10 cellular contexts compared by ENCODE assay signal in genomic region chr3:184636774-184637316, GRCh38.
DNase-seq lines count a peak whose midpoint lies in the region; ATAC-seq and TF ChIP-seq lines count a peak whose summit lies in the region.
"Had no signal": no experiment of that assay in that cellular context is flagged by ENCODE, and none has a peak within 500 bp of the region (broad histone marks: within the 10 kb centered on the region; RNA-seq: fewer than 3 reads in every experiment).

No MANE protein-coding gene starts in this region.

- H3K4me3 ChIP-seq in fibroblast of villous mesenchyme (ENCODE audit: low read depth, low read length): no peak overlapping the region
- H3K4me3 ChIP-seq in esophagus squamous epithelium: no peak overlapping the region
- H3K4me3 ChIP-seq: psoas muscle had no signal

- peaks cover 4% of the 10 kb centered on the region for H3K4me1 Mint-ChIP-seq in activated CD4-positive, alpha-beta memory T cell treated with anti-CD3 and anti-CD28 coated beads, Interleukin-2, amount 10 ng/mL, durations not matched to agents 7 days and 5 days

- H3K4me3 Mint-ChIP-seq in activated CD4-positive, alpha-beta memory T cell treated with anti-CD3 and anti-CD28 coated beads, Interleukin-2, amount 10 ng/mL, durations not matched to agents 7 days and 5 days: no peak overlapping the region

- no peaks in the 10 kb centered on the region for H3K9me3 ChIP-seq in esophagus squamous epithelium
- H3K9me3 ChIP-seq: psoas muscle had no signal

- TF ChIP-seq POLR2A in esophagus squamous epithelium (IDR thresholded peaks at IDR 0.05): no peak

- POLR2A ChIA-PET in activated CD4-positive, alpha-beta memory T cell treated with anti-CD3 and anti-CD28 coated beads, Interleukin-2, amount 10 ng/mL, durations not matched to agents 7 days and 5 days (lab: Charles Lee): interaction anchor here (0.9 kb wide), 1 partner anchor 76 kb away, joined by 3 read pairs; no protein-coding TSS in a partner anchor

- peaks cover 6 to 20% (median 7%) of the 10 kb centered on the region in 3 donors for H3K4me1 ChIP-seq in esophagus squamous epithelium
- H3K4me1 ChIP-seq: psoas muscle had no signal

- peak; percentile 51 to 71 for DNase-seq in NOMO-1 (lab: John Stamatoyannopoulos, UW; ENCODE audit: unreplicated experiment in 2 of 2)
- no peak for DNase-seq in NOMO-1 treated with dmso at 0.1 percent for 144 hours (lab: John Stamatoyannopoulos, UW; ENCODE audit: unreplicated experiment)
- DNase-seq in activated CD4-positive, alpha-beta memory T cell treated with anti-CD3 and anti-CD28 coated beads, Interleukin-2, amount 10 ng/mL, durations not matched to agents 7 days and 5 days: peak; percentile 43
- DNase-seq in fibroblast of villous mesenchyme (ENCODE audit: low read depth): peak; percentile 83
- DNase-seq in stimulated activated naive CD8-positive, alpha-beta T cell treated with anti-CD3 and anti-CD28 coated beads, Interleukin-15, Interleukin-2, amounts not matched to agents 100 U/mL and 50 U/mL, for 24 hours: peak; percentile 64
- DNase-seq in esophagus squamous epithelium (lab: John Stamatoyannopoulos, UW): no peak
- no peak for DNase-seq in C1 segment of cervical spinal cord (lab: John Stamatoyannopoulos, UW)

- TF ChIP-seq CTCF in fibroblast of villous mesenchyme (IDR thresholded peaks at IDR 0.05; ENCODE audit: insufficient read depth, low read depth, low read length) (no peak), esophagus squamous epithelium (IDR thresholded peaks at IDR 0.05) (no peak)

- no peaks in the 10 kb centered on the region for H3K27me3 ChIP-seq in esophagus squamous epithelium

- peak; percentile 85 for ATAC-seq in stimulated activated naive CD8-positive, alpha-beta T cell treated with anti-CD3 and anti-CD28 coated beads, Interleukin-15, Interleukin-2, amounts not matched to agents 100 U/mL and 50 U/mL, for 24 hours
- no peak for ATAC-seq in GM21367 (IDR thresholded peaks at IDR 0.05; ENCODE audit: unreplicated experiment)
- ATAC-seq: psoas muscle had no signal

- H3K27me3 Mint-ChIP-seq in activated CD4-positive, alpha-beta memory T cell treated with anti-CD3 and anti-CD28 coated beads, Interleukin-2, amount 10 ng/mL, durations not matched to agents 7 days and 5 days: peaks cover 9% of the 10 kb centered on the region

- CTCF ChIA-PET in activated CD4-positive, alpha-beta memory T cell treated with anti-CD3 and anti-CD28 coated beads, Interleukin-2, amount 10 ng/mL, durations not matched to agents 7 days and 5 days (lab: Charles Lee): interaction anchor here (1.2 to 2.2 kb wide), 2 partner anchors 76 to 141 kb away, joined by 3 to 10 read pairs; partner anchors contain the start of gene EPHB3

- intact Hi-C loops in esophagus squamous epithelium (cut with DNase I): no loop called here

- no peaks in the 10 kb centered on the region for H3K36me3 Mint-ChIP-seq in activated CD4-positive, alpha-beta memory T cell treated with anti-CD3 and anti-CD28 coated beads, Interleukin-2, amount 10 ng/mL, durations not matched to agents 7 days and 5 days (ENCODE audit: low read depth)
- H3K36me3 Mint-ChIP-seq: CD4-positive, alpha-beta memory T cell had no signal

- 53% methylated on average over 2 of the region's 2 CpGs for WGBS in esophagus squamous epithelium, 2 donors

- no peak overlapping the region for H3K27ac ChIP-seq in esophagus squamous epithelium
- H3K27ac ChIP-seq: psoas muscle had no signal

- peak overlapping the region; percentile 19 for H3K27ac Mint-ChIP-seq in activated CD4-positive, alpha-beta memory T cell treated with anti-CD3 and anti-CD28 coated beads, Interleukin-2, amount 10 ng/mL, durations not matched to agents 7 days and 5 days

- no peaks in the 10 kb centered on the region for H3K9me3 Mint-ChIP-seq in activated CD4-positive, alpha-beta memory T cell treated with anti-CD3 and anti-CD28 coated beads, Interleukin-2, amount 10 ng/mL, durations not matched to agents 7 days and 5 days
- H3K9me3 Mint-ChIP-seq: CD4-positive, alpha-beta memory T cell had no signal

- H3K36me3 ChIP-seq in esophagus squamous epithelium: no peaks in the 10 kb centered on the region

Comparison
In these comparisons a context has a peak if more than half of its experiments do, and no peak if none do; other contexts are left out.
1. DNase-seq: peak in NOMO-1 (2 of 2), activated CD4-positive, alpha-beta memory T cell treated with anti-CD3 and anti-CD28 coated beads, Interleukin-2, amount 10 ng/mL, durations not matched to agents 7 days and 5 days (single experiment), fibroblast of villous mesenchyme (single experiment) and stimulated activated naive CD8-positive, alpha-beta T cell treated with anti-CD3 and anti-CD28 coated beads, Interleukin-15, Interleukin-2, amounts not matched to agents 100 U/mL and 50 U/mL, for 24 hours (single experiment); none in NOMO-1 treated with dmso at 0.1 percent for 144 hours (single experiment), esophagus squamous epithelium (single experiment) and C1 segment of cervical spinal cord (0 of 14).